ENCODE assay signal across 20 cellular contexts in the genomic region with DNA sequence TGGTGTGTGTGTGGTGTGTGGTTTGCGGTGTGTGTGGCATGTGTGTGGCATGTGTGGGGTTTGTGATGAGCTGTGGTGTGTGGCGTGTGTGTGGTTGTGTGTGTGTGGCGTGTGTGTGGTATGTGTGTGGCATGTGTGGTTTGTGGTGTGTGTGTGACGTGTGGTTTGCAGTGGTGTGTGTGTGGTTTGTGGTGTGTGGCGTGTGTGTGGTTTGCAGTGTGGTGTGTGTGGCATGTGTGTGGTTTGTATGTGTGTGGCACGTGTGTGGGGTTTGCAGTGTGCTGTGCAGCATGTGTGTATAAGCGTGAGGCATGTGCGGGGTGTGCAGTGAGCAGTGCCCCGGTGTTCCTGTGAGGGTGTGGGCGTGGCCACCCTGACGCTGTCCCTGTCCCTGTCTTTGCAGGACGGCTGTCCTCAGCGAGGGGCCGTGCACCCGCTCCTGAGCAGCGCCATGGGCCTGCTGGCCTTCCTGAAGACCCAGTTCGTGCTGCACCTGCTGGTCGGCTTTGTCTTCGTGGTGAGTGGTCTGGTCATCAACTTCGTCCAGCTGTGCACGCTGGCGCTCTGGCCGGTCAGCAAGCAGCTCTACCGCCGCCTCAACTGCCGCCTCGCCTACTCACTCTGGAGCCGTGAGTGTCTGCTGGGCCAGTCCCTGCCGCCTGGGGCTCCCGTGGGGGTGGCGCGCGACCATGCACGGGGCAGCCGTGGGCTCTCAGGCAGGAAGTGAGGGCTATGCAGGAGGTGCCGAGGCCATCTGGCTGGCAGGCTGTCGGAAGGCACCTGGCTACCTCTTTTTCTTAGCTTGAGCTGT. TPM values are rescaled to one million over a fixed set of nuclear protein-coding genes. Genes with fewer than 3 reads are reported as not detected.
DNase-seq lines count a peak whose midpoint lies in the region; ATAC-seq and TF ChIP-seq lines count a peak whose summit lies in the region.
"Had no signal": no experiment of that assay in that cellular context is flagged by ENCODE, and none has a peak within 500 bp of the region (broad histone marks: within the 10 kb centered on the region; RNA-seq: fewer than 3 reads in every experiment).

No MANE protein-coding gene starts in this region.

- no peak overlapping the region for H3K4me3 Mint-ChIP-seq in activated CD8-positive, alpha-beta T cell treated with anti-CD3 and anti-CD28 coated beads, Interleukin-2, amount 10 ng/mL, durations not matched to agents 7 days and 5 days
- no peak overlapping the region for H3K4me3 Mint-ChIP-seq in nephron progenitor cell
- H3K4me3 Mint-ChIP-seq: dendritic cell treated with granulocyte-macrophage colony-stimulating factor and Interleukin-4, amounts not matched to agents 40 ng/mL and 50 ng/mL, for 4 days; T-helper 1 cell treated with Interleukin-12 subunit alpha and Interleukin-12 subunit beta and Interleukin-4 antibody, amounts not matched to agents 30 μg/mL and 1 μg/mL, for 36 hours had no signal

- no peak overlapping the region for H3K9ac ChIP-seq in BLaER1
- H3K9ac ChIP-seq: parathyroid adenoma had no signal

- H3K36me3 Mint-ChIP-seq in activated CD8-positive, alpha-beta T cell treated with anti-CD3 and anti-CD28 coated beads, Interleukin-2, amount 10 ng/mL, durations not matched to agents 7 days and 5 days (ENCODE audit: low read depth), result peaks cover 23% of the 10 kb centered on the region
- H3K36me3 Mint-ChIP-seq in nephron progenitor cell (ENCODE audit: low read depth), result peaks cover 33% of the 10 kb centered on the region

- H3K27me3 ChIP-seq in BLaER1 (peaks cover 34% of the 10 kb centered on the region), foreskin keratinocyte (no peaks in the 10 kb centered on the region)
- H3K27me3 ChIP-seq: body of pancreas had no signal

- POLR2A ChIA-PET in activated CD8-positive, alpha-beta T cell treated with anti-CD3 and anti-CD28 coated beads, Interleukin-2, amount 10 ng/mL, durations not matched to agents 7 days and 5 days (lab: Charles Lee), result no interaction called here

- no peaks in the 10 kb centered on the region for H3K9me3 Mint-ChIP-seq in activated CD8-positive, alpha-beta T cell treated with anti-CD3 and anti-CD28 coated beads, Interleukin-2, amount 10 ng/mL, durations not matched to agents 7 days and 5 days (ENCODE audit: insufficient read depth)
- peaks cover 22% of the 10 kb centered on the region for H3K9me3 Mint-ChIP-seq in nephron progenitor cell
- H3K9me3 Mint-ChIP-seq: dendritic cell treated with granulocyte-macrophage colony-stimulating factor and Interleukin-4, amounts not matched to agents 40 ng/mL and 50 ng/mL, for 4 days; T-helper 1 cell treated with Interleukin-12 subunit alpha and Interleukin-12 subunit beta and Interleukin-4 antibody, amounts not matched to agents 30 μg/mL and 1 μg/mL, for 36 hours had no signal

- peak; percentile 48 for ATAC-seq in activated CD8-positive, alpha-beta T cell treated with anti-CD3 and anti-CD28 coated beads, Interleukin-2, amount 10 ng/mL, durations not matched to agents 7 days and 5 days
- ATAC-seq in HG03469 (IDR thresholded peaks at IDR 0.05; ENCODE audit: unreplicated experiment) (no peak), foreskin keratinocyte (no peak)
- ATAC-seq: left ventricle myocardium superior had no signal

- DNase-seq in ELR (ENCODE audit: low read depth) (peak; percentile 6), nephron progenitor cell (no peak), foreskin keratinocyte (no peak), NOMO-1 treated with DMSO at 0.1 percent for 48 hours (lab: John Stamatoyannopoulos, UW; ENCODE audit: unreplicated experiment) (no peak)
- DNase-seq in activated CD8-positive, alpha-beta T cell treated with anti-CD3 and anti-CD28 coated beads, Interleukin-2, amount 10 ng/mL, durations not matched to agents 7 days and 5 days, result peak; percentile 24
- DNase-seq: activated naive CD4-positive, alpha-beta T cell treated with anti-CD3 and anti-CD28 coated beads, Interleukin-2, amount 50 U/mL, for 16 hours; AML-193; body of pancreas; left ventricle myocardium superior; NCI-H226; NK-92 treated with Interleukin-12 subunit alpha and Interleukin-12 subunit beta, amount 100 ng/mL, for 24 hours; SIG-M5; stimulated activated CD4-positive, alpha-beta T cell treated with anti-CD3 and anti-CD28 coated beads, Interleukin-4, amount 100 ng/mL, for 24 hours had no signal

- TF ChIP-seq CTCF in nephron progenitor cell (IDR thresholded peaks at IDR 0.05) (no peak), foreskin keratinocyte (conservative IDR thresholded peaks at IDR 0.05) (no peak)

- H3K4me1 ChIP-seq in BLaER1 (peaks cover 55% of the 10 kb centered on the region), foreskin keratinocyte (no peaks in the 10 kb centered on the region)
- H3K4me1 ChIP-seq: parathyroid adenoma had no signal

- CTCF ChIA-PET in activated CD8-positive, alpha-beta T cell treated with anti-CD3 and anti-CD28 coated beads, Interleukin-2, amount 10 ng/mL, durations not matched to agents 7 days and 5 days (lab: Charles Lee), result no interaction called here

- peak overlapping the region; percentile 27 for H3K4me2 ChIP-seq in BLaER1

- peaks cover 90% of the 10 kb centered on the region for H4K20me1 ChIP-seq in BLaER1

- H3K9me3 ChIP-seq in BLaER1, result no peaks in the 10 kb centered on the region
- H3K9me3 ChIP-seq: body of pancreas, thoracic aorta had no signal

- H3K4me3 ChIP-seq in BLaER1, result no peak overlapping the region
- H3K4me3 ChIP-seq: body of pancreas, skin epidermis, thoracic aorta had no signal

- peaks cover 30% of the 10 kb centered on the region for H3K36me3 ChIP-seq in BLaER1

- H3K27ac ChIP-seq in BLaER1 (no peak overlapping the region), foreskin keratinocyte (no peak overlapping the region)
- H3K27ac ChIP-seq: body of pancreas, parathyroid adenoma, skin epidermis, thoracic aorta had no signal

- no peaks in the 10 kb centered on the region for H3K27me3 Mint-ChIP-seq in activated CD8-positive, alpha-beta T cell treated with anti-CD3 and anti-CD28 coated beads, Interleukin-2, amount 10 ng/mL, durations not matched to agents 7 days and 5 days (ENCODE audit: low read depth)
- no peaks in the 10 kb centered on the region for H3K27me3 Mint-ChIP-seq in nephron progenitor cell (ENCODE audit: low read depth, poor library complexity)
- H3K27me3 Mint-ChIP-seq: dendritic cell treated with granulocyte-macrophage colony-stimulating factor and Interleukin-4, amounts not matched to agents 40 ng/mL and 50 ng/mL, for 4 days had no signal

- no peak overlapping the region for H3K27ac Mint-ChIP-seq in activated CD8-positive, alpha-beta T cell treated with anti-CD3 and anti-CD28 coated beads, Interleukin-2, amount 10 ng/mL, durations not matched to agents 7 days and 5 days
- peak overlapping the region; percentile 60 for H3K27ac Mint-ChIP-seq in nephron progenitor cell
- H3K27ac Mint-ChIP-seq: dendritic cell treated with granulocyte-macrophage colony-stimulating factor and Interleukin-4, amounts not matched to agents 40 ng/mL and 50 ng/mL, for 4 days had no signal

- H3K4me1 Mint-ChIP-seq in activated CD8-positive, alpha-beta T cell treated with anti-CD3 and anti-CD28 coated beads, Interleukin-2, amount 10 ng/mL, durations not matched to agents 7 days and 5 days (ENCODE audit: low read depth), result peaks cover 7% of the 10 kb centered on the region
- peaks cover 25% of the 10 kb centered on the region for H3K4me1 Mint-ChIP-seq in nephron progenitor cell

RNA-seq across cellular contexts. Expression of gene TRAPPC10, which starts 52.7 kb away (rescaled TPM):
- 10 to 100 TPM; 72.2 to 82.7 TPM for total RNA-seq in activated CD8-positive, alpha-beta T cell treated with anti-CD3 and anti-CD28 coated beads, Interleukin-2, amount 10 ng/mL, durations not matched to agents 7 days and 5 days
- total RNA-seq in foreskin keratinocyte, result 24.3 and 27.5 TPM in 2 replicates
- 6.0 and 6.7 TPM in 2 replicates for polyA plus RNA-seq in foreskin keratinocyte

Comparison
In these comparisons a context has a peak if more than half of its experiments do, and no peak if none do; other contexts are left out.
1. DNase-seq: peak in ELR (single experiment) and activated CD8-positive, alpha-beta T cell treated with anti-CD3 and anti-CD28 coated beads, Interleukin-2, amount 10 ng/mL, durations not matched to agents 7 days and 5 days (single experiment); none in nephron progenitor cell (single experiment), foreskin keratinocyte (0 of 2) and NOMO-1 treated with DMSO at 0.1 percent for 48 hours (single experiment).